Comparison of ENCODE assay signal across 34 cellular contexts in the genomic region with DNA sequence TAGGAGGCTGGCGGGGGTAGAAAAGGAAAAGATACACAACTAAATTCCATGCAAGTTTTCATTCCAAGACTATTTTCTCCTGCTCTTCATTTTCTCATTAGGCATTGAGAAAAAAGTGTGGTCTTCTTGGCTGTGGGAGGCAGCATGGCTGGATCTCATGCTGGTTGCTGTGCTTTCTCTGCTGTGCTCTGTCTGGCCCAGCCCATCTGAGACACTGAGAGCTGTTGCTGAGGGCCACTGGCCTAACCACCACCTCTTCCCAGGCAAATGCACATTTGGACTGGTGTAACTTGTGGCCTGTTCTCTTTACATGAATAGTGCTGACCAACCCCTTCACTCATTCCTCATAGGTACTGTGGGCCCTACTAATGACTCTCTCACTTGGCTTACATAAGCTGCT.
"Had no signal": no experiment of that assay in that cellular context is flagged by ENCODE, and none has a peak within 500 bp of the region (broad histone marks: within the 10 kb centered on the region; RNA-seq: fewer than 3 reads in every experiment).

No MANE protein-coding gene starts in this region.

- H3K27ac ChIP-seq: gastrocnemius medialis, pancreas, prostate gland, sigmoid colon, uterus, WERI-Rb-1 had no signal

- H3K27me3 Mint-ChIP-seq: activated CD8-positive, alpha-beta memory T cell treated with anti-CD3 and anti-CD28 coated beads, Interleukin-2, amount 10 ng/mL, durations not matched to agents 7 days and 5 days; activated naive CD8-positive, alpha-beta T cell treated with anti-CD3 and anti-CD28 coated beads, Interleukin-2, amount 10 ng/mL, durations not matched to agents 7 days and 5 days; stimulated activated memory B cell treated with anti-CD40 and anti-IgM and Interleukin-4, amounts not matched to agents 10 μg/mL and 1 μg/mL and 100 μg/mL, for 72 hours; stimulated activated naive CD8-positive, alpha-beta T cell treated with anti-CD3 and anti-CD28 coated beads, Interleukin-15, amount 100 ng/mL, for 72 hours; type B pancreatic cell had no signal

- H3K36me3 Mint-ChIP-seq: activated CD8-positive, alpha-beta memory T cell treated with anti-CD3 and anti-CD28 coated beads, Interleukin-2, amount 10 ng/mL, durations not matched to agents 7 days and 5 days; stimulated activated memory B cell treated with anti-CD40 and anti-IgM and Interleukin-4, amounts not matched to agents 10 μg/mL and 1 μg/mL and 100 μg/mL, for 72 hours; type B pancreatic cell had no signal

- ATAC-seq: activated CD8-positive, alpha-beta memory T cell treated with anti-CD3 and anti-CD28 coated beads, Interleukin-2, amount 10 ng/mL, durations not matched to agents 7 days and 5 days; activated CD8-positive, alpha-beta T cell treated with anti-CD3 and anti-CD28 coated beads, Interleukin-2, amount 10 ng/mL, durations not matched to agents 7 days and 5 days; gastrocnemius medialis; left colon; pancreas; stimulated activated memory B cell treated with anti-CD40 and anti-IgM and Interleukin-4, amounts not matched to agents 10 μg/mL and 1 μg/mL and 100 μg/mL, for 72 hours; stimulated activated naive CD8-positive, alpha-beta T cell treated with anti-CD3 and anti-CD28 coated beads, Interleukin-15, amount 100 ng/mL, for 72 hours had no signal

- FAIRE-seq: endometrium, keratinocyte, pancreas, small intestine, TTC549 had no signal

- H3K4me3 ChIP-seq: gastrocnemius medialis, pancreas, prostate gland, sigmoid colon, uterus had no signal

- H3K4me1 ChIP-seq: gastrocnemius medialis, pancreas, prostate gland, sigmoid colon, uterus had no signal

- H3K4me3 Mint-ChIP-seq: activated CD8-positive, alpha-beta memory T cell treated with anti-CD3 and anti-CD28 coated beads, Interleukin-2, amount 10 ng/mL, durations not matched to agents 7 days and 5 days; activated CD8-positive, alpha-beta T cell treated with anti-CD3 and anti-CD28 coated beads, Interleukin-2, amount 10 ng/mL, durations not matched to agents 7 days and 5 days; activated naive CD8-positive, alpha-beta T cell treated with anti-CD3 and anti-CD28 coated beads, Interleukin-2, amount 10 ng/mL, durations not matched to agents 7 days and 5 days; nephron progenitor cell; stimulated activated memory B cell treated with anti-CD40 and anti-IgM and Interleukin-4, amounts not matched to agents 10 μg/mL and 1 μg/mL and 100 μg/mL, for 72 hours; stimulated activated naive CD8-positive, alpha-beta T cell treated with anti-CD3 and anti-CD28 coated beads, Interleukin-15, amount 100 ng/mL, for 72 hours; type B pancreatic cell had no signal

- H3K36me3 ChIP-seq: gastrocnemius medialis, pancreas, prostate gland, sigmoid colon, uterus, WERI-Rb-1 had no signal

- H3K9me3 Mint-ChIP-seq: activated naive CD8-positive, alpha-beta T cell treated with anti-CD3 and anti-CD28 coated beads, Interleukin-2, amount 10 ng/mL, durations not matched to agents 7 days and 5 days; activated T-helper 2 cell treated with anti-CD3 and anti-CD28 coated beads, Interferon-gamma antibody, Interleukin-2, Interleukin-4, amounts not matched to agents 10 μg/mL and 5 μg/mL and 100 μg/mL, durations not matched to agents 14 hours and 24 hours and 36 hours; nephron progenitor cell; stimulated activated memory B cell treated with anti-CD40 and anti-IgM and Interleukin-4, amounts not matched to agents 10 μg/mL and 1 μg/mL and 100 μg/mL, for 72 hours; type B pancreatic cell had no signal

- H3K27me3 ChIP-seq: gastrocnemius medialis, pancreas, sigmoid colon, uterus had no signal

- DNase-seq: activated CD4-positive, alpha-beta T cell treated with anti-CD3 and anti-CD28 coated beads, Interleukin-2, amount 50 U/mL, for 1 hour; activated CD4-positive, CD25-positive, alpha-beta regulatory T cell treated with anti-CD3 and anti-CD28 coated beads, Interleukin-2, amount 50 U/mL, for 72 hours; activated CD8-positive, alpha-beta memory T cell treated with anti-CD3 and anti-CD28 coated beads, Interleukin-2, amount 10 ng/mL, durations not matched to agents 7 days and 5 days; activated CD8-positive, alpha-beta T cell treated with anti-CD3 and anti-CD28 coated beads, Interleukin-2, amount 10 ng/mL, durations not matched to agents 7 days and 5 days; activated naive CD8-positive, alpha-beta T cell treated with anti-CD3 and anti-CD28 coated beads, Interleukin-2, amount 10 ng/mL, durations not matched to agents 7 days and 5 days; activated T-cell treated with anti-CD3 and anti-CD28 coated beads, Interleukin-2, amount 50 U/mL, for 48 hours; central memory CD4-positive, alpha-beta T cell; dermis blood vessel endothelial cell; effector CD4-positive, alpha-beta T cell; gastrocnemius medialis; glutamatergic neuron; left colon; mammary epithelial cell; nephron progenitor cell; nucleus accumbens; retina; sigmoid colon; small intestine; stimulated activated CD4-positive, alpha-beta T cell treated with anti-CD3 and anti-CD28 coated beads, Interleukin-1b, Interleukin-23, amount 100 ng/mL, for 48 hours; stimulated activated CD4-positive, alpha-beta T cell treated with anti-CD3 and anti-CD28 coated beads, Interleukin-4, amount 100 ng/mL, for 4 hours; stimulated activated CD8-positive, alpha-beta memory T cell treated with anti-CD3 and anti-CD28 coated beads, Interleukin-4, amount 100 ng/mL, for 48 hours; stimulated activated naive CD8-positive, alpha-beta T cell treated with anti-CD3 and anti-CD28 coated beads, Interleukin-15, amount 100 ng/mL, for 72 hours; substantia nigra; T-helper 1 cell; uterus; WERI-Rb-1 had no signal

- H3K9me3 ChIP-seq: gastrocnemius medialis, pancreas, prostate gland, sigmoid colon, uterus had no signal

- H3K27ac Mint-ChIP-seq: activated CD8-positive, alpha-beta memory T cell treated with anti-CD3 and anti-CD28 coated beads, Interleukin-2, amount 10 ng/mL, durations not matched to agents 7 days and 5 days; activated CD8-positive, alpha-beta T cell treated with anti-CD3 and anti-CD28 coated beads, Interleukin-2, amount 10 ng/mL, durations not matched to agents 7 days and 5 days; activated naive CD8-positive, alpha-beta T cell treated with anti-CD3 and anti-CD28 coated beads, Interleukin-2, amount 10 ng/mL, durations not matched to agents 7 days and 5 days; activated T-helper 2 cell treated with anti-CD3 and anti-CD28 coated beads, Interferon-gamma antibody, Interleukin-2, Interleukin-4, amounts not matched to agents 10 μg/mL and 5 μg/mL and 100 μg/mL, durations not matched to agents 14 hours and 24 hours and 36 hours; nephron progenitor cell; stimulated activated memory B cell treated with anti-CD40 and anti-IgM and Interleukin-4, amounts not matched to agents 10 μg/mL and 1 μg/mL and 100 μg/mL, for 72 hours; type B pancreatic cell had no signal
